1 cellular context compared by ENCODE assay signal in the genomic region with DNA sequence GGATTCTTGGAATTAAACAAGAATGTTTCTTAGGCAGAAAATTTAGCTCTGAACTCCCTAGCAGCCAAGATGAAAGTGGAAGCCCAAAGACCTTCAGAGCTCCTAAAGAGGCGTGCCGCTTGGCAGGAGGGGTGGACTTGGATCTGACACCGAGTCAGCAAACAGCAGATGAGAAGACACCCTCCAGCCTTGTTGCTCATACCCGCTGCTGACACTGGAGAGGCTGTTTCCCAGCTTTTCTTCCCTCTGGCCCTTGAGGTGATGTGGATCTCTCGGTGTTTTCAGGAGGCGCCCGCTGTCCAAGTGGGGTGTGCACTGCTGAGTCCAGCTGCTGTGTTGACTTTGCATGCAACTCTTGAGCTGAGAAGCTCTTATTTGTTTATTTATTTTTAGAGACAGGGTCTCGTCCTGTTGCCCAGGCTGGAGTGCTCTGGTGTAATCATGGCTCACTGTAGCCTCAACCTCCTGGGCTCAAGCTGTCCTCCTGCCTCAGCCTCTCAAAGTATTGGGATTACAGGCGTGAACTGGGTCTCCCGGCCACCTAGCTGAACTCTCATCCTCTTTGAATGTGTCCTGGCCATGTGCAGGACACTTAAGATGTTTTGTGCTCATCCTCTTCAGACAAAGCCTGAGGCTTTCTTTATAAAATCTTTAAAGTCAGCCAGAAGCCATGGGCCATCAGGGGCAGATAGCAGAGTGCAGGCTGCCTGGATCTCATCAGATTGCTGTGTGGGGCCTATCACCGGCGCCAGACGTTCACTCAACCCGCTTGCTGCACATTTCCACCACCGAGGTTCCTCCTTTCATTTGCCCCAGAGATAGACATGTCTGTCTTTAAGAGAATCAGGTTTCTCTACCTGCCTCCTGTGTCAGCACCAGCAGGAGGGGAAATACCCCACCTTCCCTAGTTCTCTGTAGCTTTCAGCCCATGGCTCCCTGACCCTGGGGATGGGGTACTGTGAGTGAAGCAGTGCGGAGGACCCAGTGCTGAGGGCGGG.
TF ChIP-seq lines count a peak whose summit lies in the region.

No MANE protein-coding gene starts in this region.

TF ChIP-seq in WTC11, 78 proteins besides CTCF, POLR2A, EP300 and RAD21 (continued from another document):
- TF ChIP-seq, protein P1, sequence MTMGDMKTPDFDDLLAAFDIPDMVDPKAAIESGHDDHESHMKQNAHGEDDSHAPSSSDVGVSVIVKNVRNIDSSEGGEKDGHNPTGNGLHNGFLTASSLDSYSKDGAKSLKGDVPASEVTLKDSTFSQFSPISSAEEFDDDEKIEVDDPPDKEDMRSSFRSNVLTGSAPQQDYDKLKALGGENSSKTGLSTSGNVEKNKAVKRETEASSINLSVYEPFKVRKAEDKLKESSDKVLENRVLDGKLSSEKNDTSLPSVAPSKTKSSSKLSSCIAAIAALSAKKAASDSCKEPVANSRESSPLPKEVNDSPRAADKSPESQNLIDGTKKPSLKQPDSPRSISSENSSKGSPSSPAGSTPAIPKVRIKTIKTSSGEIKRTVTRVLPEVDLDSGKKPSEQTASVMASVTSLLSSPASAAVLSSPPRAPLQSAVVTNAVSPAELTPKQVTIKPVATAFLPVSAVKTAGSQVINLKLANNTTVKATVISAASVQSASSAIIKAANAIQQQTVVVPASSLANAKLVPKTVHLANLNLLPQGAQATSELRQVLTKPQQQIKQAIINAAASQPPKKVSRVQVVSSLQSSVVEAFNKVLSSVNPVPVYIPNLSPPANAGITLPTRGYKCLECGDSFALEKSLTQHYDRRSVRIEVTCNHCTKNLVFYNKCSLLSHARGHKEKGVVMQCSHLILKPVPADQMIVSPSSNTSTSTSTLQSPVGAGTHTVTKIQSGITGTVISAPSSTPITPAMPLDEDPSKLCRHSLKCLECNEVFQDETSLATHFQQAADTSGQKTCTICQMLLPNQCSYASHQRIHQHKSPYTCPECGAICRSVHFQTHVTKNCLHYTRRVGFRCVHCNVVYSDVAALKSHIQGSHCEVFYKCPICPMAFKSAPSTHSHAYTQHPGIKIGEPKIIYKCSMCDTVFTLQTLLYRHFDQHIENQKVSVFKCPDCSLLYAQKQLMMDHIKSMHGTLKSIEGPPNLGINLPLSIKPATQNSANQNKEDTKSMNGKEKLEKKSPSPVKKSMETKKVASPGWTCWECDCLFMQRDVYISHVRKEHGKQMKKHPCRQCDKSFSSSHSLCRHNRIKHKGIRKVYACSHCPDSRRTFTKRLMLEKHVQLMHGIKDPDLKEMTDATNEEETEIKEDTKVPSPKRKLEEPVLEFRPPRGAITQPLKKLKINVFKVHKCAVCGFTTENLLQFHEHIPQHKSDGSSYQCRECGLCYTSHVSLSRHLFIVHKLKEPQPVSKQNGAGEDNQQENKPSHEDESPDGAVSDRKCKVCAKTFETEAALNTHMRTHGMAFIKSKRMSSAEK (CRISPR knock-in tag; IDR thresholded peaks at IDR 0.05; ENCODE audit: borderline replicate concordance), result no peak
- TF ChIP-seq, protein P2, sequence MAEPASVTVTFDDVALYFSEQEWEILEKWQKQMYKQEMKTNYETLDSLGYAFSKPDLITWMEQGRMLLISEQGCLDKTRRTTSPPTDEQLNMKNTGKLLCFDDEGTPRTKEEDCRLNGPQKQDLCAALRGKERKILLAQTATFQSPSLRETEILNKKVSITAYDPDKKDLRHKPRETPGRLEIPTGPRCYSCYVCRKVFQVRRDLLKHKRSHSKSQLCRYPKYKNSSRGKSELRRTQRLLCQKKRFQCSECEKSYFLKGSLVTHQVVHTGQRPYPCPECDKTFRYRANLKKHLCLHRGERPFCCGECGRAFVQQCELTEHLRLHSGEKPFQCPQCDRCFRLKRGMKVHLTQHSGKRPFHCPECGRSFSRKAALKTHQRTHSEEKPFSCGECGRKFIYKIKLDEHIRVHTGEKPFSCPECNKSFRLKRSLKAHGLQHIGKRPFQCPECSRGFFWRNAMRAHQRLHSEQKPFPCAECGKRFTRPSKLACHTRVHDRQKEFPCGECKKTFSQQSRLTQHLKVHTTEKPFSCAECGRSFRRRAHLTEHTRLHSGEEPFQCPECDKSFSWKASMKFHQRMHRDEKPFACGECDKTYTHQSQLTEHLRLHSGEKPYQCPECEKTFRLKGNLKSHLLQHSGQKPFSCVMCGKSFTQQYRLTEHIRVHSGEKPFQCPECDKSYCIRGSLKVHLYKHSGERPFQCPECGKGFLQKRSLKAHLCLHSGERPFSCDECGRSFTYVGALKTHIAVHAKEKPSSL (CRISPR knock-in tag; conservative IDR thresholded peaks at IDR 0.05), result no peak
- no peak for TF ChIP-seq GABPB1 (CRISPR knock-in tag; IDR thresholded peaks at IDR 0.05)
- no peak for TF ChIP-seq OVOL2 (CRISPR knock-in tag; IDR thresholded peaks at IDR 0.05; ENCODE audit: borderline replicate concordance)
- TF ChIP-seq NFATC4 (CRISPR knock-in tag; IDR thresholded peaks at IDR 0.05), result no peak
- TF ChIP-seq IRF2 (CRISPR knock-in tag; IDR thresholded peaks at IDR 0.05; ENCODE audit: borderline replicate concordance, low read depth), result no peak
- TF ChIP-seq NFYB (CRISPR knock-in tag; conservative IDR thresholded peaks at IDR 0.05; ENCODE audit: low read depth), result no peak
- no peak for TF ChIP-seq CBFB (CRISPR knock-in tag; IDR thresholded peaks at IDR 0.05; ENCODE audit: low read depth)
- TF ChIP-seq, protein P3, sequence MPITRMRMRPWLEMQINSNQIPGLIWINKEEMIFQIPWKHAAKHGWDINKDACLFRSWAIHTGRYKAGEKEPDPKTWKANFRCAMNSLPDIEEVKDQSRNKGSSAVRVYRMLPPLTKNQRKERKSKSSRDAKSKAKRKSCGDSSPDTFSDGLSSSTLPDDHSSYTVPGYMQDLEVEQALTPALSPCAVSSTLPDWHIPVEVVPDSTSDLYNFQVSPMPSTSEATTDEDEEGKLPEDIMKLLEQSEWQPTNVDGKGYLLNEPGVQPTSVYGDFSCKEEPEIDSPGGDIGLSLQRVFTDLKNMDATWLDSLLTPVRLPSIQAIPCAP (CRISPR knock-in tag; IDR thresholded peaks at IDR 0.05), result no peak
- TF ChIP-seq, protein P4, sequence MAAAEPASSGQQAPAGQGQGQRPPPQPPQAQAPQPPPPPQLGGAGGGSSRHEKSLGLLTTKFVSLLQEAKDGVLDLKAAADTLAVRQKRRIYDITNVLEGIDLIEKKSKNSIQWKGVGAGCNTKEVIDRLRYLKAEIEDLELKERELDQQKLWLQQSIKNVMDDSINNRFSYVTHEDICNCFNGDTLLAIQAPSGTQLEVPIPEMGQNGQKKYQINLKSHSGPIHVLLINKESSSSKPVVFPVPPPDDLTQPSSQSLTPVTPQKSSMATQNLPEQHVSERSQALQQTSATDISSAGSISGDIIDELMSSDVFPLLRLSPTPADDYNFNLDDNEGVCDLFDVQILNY (CRISPR knock-in tag; IDR thresholded peaks at IDR 0.05), result no peak
- TF ChIP-seq ZBTB21 (CRISPR knock-in tag; IDR thresholded peaks at IDR 0.05; ENCODE audit: borderline replicate concordance), result no peak
- TF ChIP-seq, protein P5, sequence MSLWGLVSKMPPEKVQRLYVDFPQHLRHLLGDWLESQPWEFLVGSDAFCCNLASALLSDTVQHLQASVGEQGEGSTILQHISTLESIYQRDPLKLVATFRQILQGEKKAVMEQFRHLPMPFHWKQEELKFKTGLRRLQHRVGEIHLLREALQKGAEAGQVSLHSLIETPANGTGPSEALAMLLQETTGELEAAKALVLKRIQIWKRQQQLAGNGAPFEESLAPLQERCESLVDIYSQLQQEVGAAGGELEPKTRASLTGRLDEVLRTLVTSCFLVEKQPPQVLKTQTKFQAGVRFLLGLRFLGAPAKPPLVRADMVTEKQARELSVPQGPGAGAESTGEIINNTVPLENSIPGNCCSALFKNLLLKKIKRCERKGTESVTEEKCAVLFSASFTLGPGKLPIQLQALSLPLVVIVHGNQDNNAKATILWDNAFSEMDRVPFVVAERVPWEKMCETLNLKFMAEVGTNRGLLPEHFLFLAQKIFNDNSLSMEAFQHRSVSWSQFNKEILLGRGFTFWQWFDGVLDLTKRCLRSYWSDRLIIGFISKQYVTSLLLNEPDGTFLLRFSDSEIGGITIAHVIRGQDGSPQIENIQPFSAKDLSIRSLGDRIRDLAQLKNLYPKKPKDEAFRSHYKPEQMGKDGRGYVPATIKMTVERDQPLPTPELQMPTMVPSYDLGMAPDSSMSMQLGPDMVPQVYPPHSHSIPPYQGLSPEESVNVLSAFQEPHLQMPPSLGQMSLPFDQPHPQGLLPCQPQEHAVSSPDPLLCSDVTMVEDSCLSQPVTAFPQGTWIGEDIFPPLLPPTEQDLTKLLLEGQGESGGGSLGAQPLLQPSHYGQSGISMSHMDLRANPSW (CRISPR knock-in tag; conservative IDR thresholded peaks at IDR 0.05; ENCODE audit: low read depth), result no peak
- no peak for TF ChIP-seq CREB1 (CRISPR knock-in tag; IDR thresholded peaks at IDR 0.05)
- TF ChIP-seq TP53 (CRISPR knock-in tag; IDR thresholded peaks at IDR 0.05), result no peak
- no peak for TF ChIP-seq ETV6 (CRISPR knock-in tag; IDR thresholded peaks at IDR 0.05)
- TF ChIP-seq, protein P6, sequence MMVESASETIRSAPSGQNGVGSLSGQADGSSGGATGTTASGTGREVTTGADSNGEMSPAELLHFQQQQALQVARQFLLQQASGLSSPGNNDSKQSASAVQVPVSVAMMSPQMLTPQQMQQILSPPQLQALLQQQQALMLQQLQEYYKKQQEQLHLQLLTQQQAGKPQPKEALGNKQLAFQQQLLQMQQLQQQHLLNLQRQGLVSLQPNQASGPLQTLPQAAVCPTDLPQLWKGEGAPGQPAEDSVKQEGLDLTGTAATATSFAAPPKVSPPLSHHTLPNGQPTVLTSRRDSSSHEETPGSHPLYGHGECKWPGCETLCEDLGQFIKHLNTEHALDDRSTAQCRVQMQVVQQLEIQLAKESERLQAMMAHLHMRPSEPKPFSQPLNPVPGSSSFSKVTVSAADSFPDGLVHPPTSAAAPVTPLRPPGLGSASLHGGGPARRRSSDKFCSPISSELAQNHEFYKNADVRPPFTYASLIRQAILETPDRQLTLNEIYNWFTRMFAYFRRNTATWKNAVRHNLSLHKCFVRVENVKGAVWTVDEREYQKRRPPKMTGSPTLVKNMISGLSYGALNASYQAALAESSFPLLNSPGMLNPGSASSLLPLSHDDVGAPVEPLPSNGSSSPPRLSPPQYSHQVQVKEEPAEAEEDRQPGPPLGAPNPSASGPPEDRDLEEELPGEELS (CRISPR knock-in tag; IDR thresholded peaks at IDR 0.05), result no peak
- TF ChIP-seq ZNF121 (CRISPR knock-in tag; IDR thresholded peaks at IDR 0.05), result no peak
- no peak for TF ChIP-seq FOXK1 (CRISPR knock-in tag; IDR thresholded peaks at IDR 0.05)
- no peak for TF ChIP-seq TEAD1 (CRISPR knock-in tag; IDR thresholded peaks at IDR 0.05)
